21 cellular contexts compared by ENCODE assay signal in genomic region chr22:39214006-39214382, GRCh38. TPM values are rescaled to one million over a fixed set of nuclear protein-coding genes. Genes with fewer than 3 reads are reported as not detected.
A peak's percentile ranks its signal among the peaks of the same experiment; 100 is the strongest.
DNase-seq lines count a peak whose midpoint lies in the region; ATAC-seq and TF ChIP-seq lines count a peak whose summit lies in the region.
"Had no signal": no experiment of that assay in that cellular context is flagged by ENCODE, and none has a peak within 500 bp of the region (broad histone marks: within the 10 kb centered on the region; RNA-seq: fewer than 3 reads in every experiment).

No MANE protein-coding gene starts in this region.

- peaks cover 31 to 32% of the 10 kb centered on the region in 2 experiments for H3K4me1 Mint-ChIP-seq in H9
- H3K4me1 Mint-ChIP-seq in stimulated activated naive B cell treated with anti-CD40 and anti-IgM and Interleukin-4, amounts not matched to agents 10 μg/mL and 1 μg/mL and 100 μg/mL, for 72 hours = peaks cover 0 to 3% of the 10 kb centered on the region in 2 donors
- H3K4me1 Mint-ChIP-seq: activated CD8-positive, alpha-beta memory T cell treated with anti-CD3 and anti-CD28 coated beads, Interleukin-2, amount 10 ng/mL, durations not matched to agents 7 days and 5 days had no signal

- intact Hi-C loops in body of pancreas (cut with DNase I) = no loop called here

- no peak overlapping the region for H3K4me3 ChIP-seq in body of pancreas
- no peak overlapping the region for H3K4me3 ChIP-seq in MM.1S (ENCODE audit: low read length)
- H3K4me3 ChIP-seq: ascending aorta, BLaER1, esophagus muscularis mucosa, heart left ventricle, ovary, skin epidermis, tibial nerve had no signal

- H3K27me3 Mint-ChIP-seq in H9 (ENCODE audit: low read depth) = peaks cover 2% of the 10 kb centered on the region; the same call in 1 of the 2 replicates
- H3K27me3 Mint-ChIP-seq in stimulated activated naive B cell treated with anti-CD40 and anti-IgM and Interleukin-4, amounts not matched to agents 10 μg/mL and 1 μg/mL and 100 μg/mL, for 72 hours = peaks cover 42 to 57% of the 10 kb centered on the region in 2 donors

- H3K23me2 ChIP-seq in H9 (ENCODE audit: insufficient read length, low read depth, low read length, poor library complexity, severe bottlenecking) = no peaks in the 10 kb centered on the region

- H3K79me1 ChIP-seq in H9 (ENCODE audit: insufficient read depth, low read depth, low read length, poor library complexity, severe bottlenecking) = no peaks in the 10 kb centered on the region

- WGBS in H9 (ENCODE audit: extremely low coverage, insufficient read length, low lambda C conversion rate) = no CpG with 5 or more reads among the region's 9 CpGs
- WGBS in body of pancreas, 2 donors = 73 to 75% methylated on average over 9 of the region's 9 CpGs

- H3K27ac Mint-ChIP-seq in H9 = peak overlapping the region; percentile 56 to 96 (median 81)
- H3K27ac Mint-ChIP-seq in stimulated activated naive B cell treated with anti-CD40 and anti-IgM and Interleukin-4, amounts not matched to agents 10 μg/mL and 1 μg/mL and 100 μg/mL, for 72 hours = peak overlapping the region; percentile 42
- H3K27ac Mint-ChIP-seq: activated CD8-positive, alpha-beta memory T cell treated with anti-CD3 and anti-CD28 coated beads, Interleukin-2, amount 10 ng/mL, durations not matched to agents 7 days and 5 days; dendritic cell treated with granulocyte-macrophage colony-stimulating factor and Interleukin-4, amounts not matched to agents 40 ng/mL and 50 ng/mL, for 4 days had no signal

- peaks cover 0 to 4% (median 1%) of the 10 kb centered on the region in 3 experiments; a peak in 2 of 7 replicates for H3K36me3 Mint-ChIP-seq in H9 (ENCODE audit: insufficient read depth in 1 of 3, low read depth in 3 of 3)
- no peaks in the 10 kb centered on the region for H3K36me3 Mint-ChIP-seq in stimulated activated naive B cell treated with anti-CD40 and anti-IgM and Interleukin-4, amounts not matched to agents 10 μg/mL and 1 μg/mL and 100 μg/mL, for 72 hours
- H3K36me3 Mint-ChIP-seq: activated CD8-positive, alpha-beta memory T cell treated with anti-CD3 and anti-CD28 coated beads, Interleukin-2, amount 10 ng/mL, durations not matched to agents 7 days and 5 days had no signal

- peak overlapping the region; percentile 65 for H2BK5ac ChIP-seq in H9 (ENCODE audit: insufficient read length, low read length)

- H3K23ac ChIP-seq in H9 (ENCODE audit: insufficient read length, low read depth, low read length) = no peak overlapping the region

- TF ChIP-seq CTCF in H9 (conservative IDR thresholded peaks at IDR 0.05) = no peak
- no peak for TF ChIP-seq CTCF in body of pancreas (IDR thresholded peaks at IDR 0.05)
- TF ChIP-seq CTCF in MM.1S (IDR thresholded peaks at IDR 0.05; ENCODE audit: low read length) = no peak

- no peaks in the 10 kb centered on the region for H4K20me1 ChIP-seq in H9 (ENCODE audit: control insufficient read depth, insufficient read depth, insufficient read length)
- no peaks in the 10 kb centered on the region for H4K20me1 ChIP-seq in MM.1S (ENCODE audit: insufficient read depth, low read length)
- H4K20me1 ChIP-seq: BLaER1 had no signal

- no peak for ATAC-seq in body of pancreas
- ATAC-seq in stimulated activated naive B cell treated with anti-CD40 and anti-IgM and Interleukin-4, amounts not matched to agents 10 μg/mL and 1 μg/mL and 100 μg/mL, for 72 hours (replicated peaks) = no peak
- ATAC-seq in GM18858 (IDR thresholded peaks at IDR 0.05; ENCODE audit: unreplicated experiment) = no peak
- ATAC-seq: activated CD4-positive, CD25-positive, alpha-beta regulatory T cell treated with anti-CD3 and anti-CD28 coated beads, Interleukin-2, amount 50 U/mL, for 24 hours; activated CD8-positive, alpha-beta memory T cell treated with anti-CD3 and anti-CD28 coated beads, Interleukin-2, amount 10 ng/mL, durations not matched to agents 7 days and 5 days; heart left ventricle; left colon had no signal

- H3K79me2 ChIP-seq in H9 (ENCODE audit: insufficient read depth, low read length) (no peaks in the 10 kb centered on the region), MM.1S (ENCODE audit: low read length) (no peaks in the 10 kb centered on the region)

- peak overlapping the region; percentile 79 for H4K5ac ChIP-seq in H9 (ENCODE audit: insufficient read length, low read depth, low read length)

- no peak overlapping the region for H3T11ph ChIP-seq in H9 (ENCODE audit: low read length)

- H3K4me2 ChIP-seq in H9 (ENCODE audit: insufficient read depth, insufficient read length, low read length) = peak overlapping the region; percentile 57
- no peak overlapping the region; the same call in 1 of the 2 replicates for H3K4me2 ChIP-seq in MM.1S (ENCODE audit: low read depth, low read length)
- H3K4me2 ChIP-seq: BLaER1 had no signal

- DNase-seq in H9 (no peak), body of pancreas (no peak), iPS-NIHi7 (ENCODE audit: extremely low spot score) (peak; percentile 5), MM.1S (no peak), cerebellum (ENCODE audit: low spot score) (no peak), SW 1271 (lab: John Stamatoyannopoulos, UW) (no peak)
- DNase-seq in stimulated activated naive B cell treated with anti-CD40 and anti-IgM and Interleukin-4, amounts not matched to agents 10 μg/mL and 1 μg/mL and 100 μg/mL, for 72 hours = no peak
- DNase-seq: activated CD8-positive, alpha-beta memory T cell treated with anti-CD3 and anti-CD28 coated beads, Interleukin-2, amount 10 ng/mL, durations not matched to agents 7 days and 5 days; NCI-H1417; SHP77 had no signal

- H3K36me3 ChIP-seq in body of pancreas (replicated peaks in 1 of 2; ENCODE audit: insufficient read depth in 1 of 2, low read depth in 2 of 2) (no peaks in the 10 kb centered on the region), MM.1S (replicated peaks; ENCODE audit: insufficient read depth, low read length) (no peaks in the 10 kb centered on the region)
- H3K36me3 ChIP-seq: ascending aorta, BLaER1, ovary, tibial nerve had no signal

- no peak overlapping the region for H2BK15ac ChIP-seq in H9 (ENCODE audit: low read depth, low read length)

- H2BK20ac ChIP-seq in H9 (ENCODE audit: low read depth, low read length, poor library complexity, severe bottlenecking) = no peak overlapping the region

- H4K8ac ChIP-seq in H9 (replicated peaks; ENCODE audit: insufficient read length, low read depth, low read length) = no peak overlapping the region

- H2BK120ac ChIP-seq in H9 (ENCODE audit: low read depth, low read length, poor library complexity, severe bottlenecking) = no peak overlapping the region

- H3K27ac ChIP-seq in H9 (ENCODE audit: insufficient read length, low read depth, low read length) (peak overlapping the region; percentile 94), body of pancreas (peak overlapping the region; percentile 6 to 85 (median 74)), MM.1S (ENCODE audit: low read length) (no peak overlapping the region)
- H3K27ac ChIP-seq: ascending aorta, BLaER1, esophagus muscularis mucosa, heart left ventricle, ovary, skin epidermis, tibial nerve had no signal

- peak overlapping the region; percentile 86 for H3K9ac ChIP-seq in H9 (ENCODE audit: extremely low read depth, insufficient read length, low read length)
- H3K9ac ChIP-seq in MM.1S (ENCODE audit: low read length) = no peak overlapping the region
- H3K9ac ChIP-seq: BLaER1 had no signal

- no peaks in the 10 kb centered on the region for H3K27me3 ChIP-seq in H9 (ENCODE audit: insufficient read depth, low read length)
- no peaks in the 10 kb centered on the region for H3K27me3 ChIP-seq in body of pancreas
- H3K27me3 ChIP-seq in MM.1S (replicated peaks; ENCODE audit: insufficient read depth, low read length) = no peaks in the 10 kb centered on the region
- H3K27me3 ChIP-seq: ascending aorta, BLaER1, heart left ventricle, ovary, tibial nerve had no signal

- H3K56ac ChIP-seq in H9 (ENCODE audit: insufficient read length, low read depth, low read length) = peak overlapping the region; percentile 78

- no peaks in the 10 kb centered on the region for H3K9me2 ChIP-seq in MM.1S (replicated peaks; ENCODE audit: insufficient read depth, low read length)

- peak overlapping the region; percentile 55; the same call in 1 of the 2 replicates for H3K14ac ChIP-seq in H9 (ENCODE audit: insufficient read depth, low read length)

- H3K4ac ChIP-seq in H9 (ENCODE audit: low read depth, low read length) = no peak overlapping the region

- H2BK12ac ChIP-seq in H9 (ENCODE audit: insufficient read length, low read depth, low read length) = peak overlapping the region; percentile 58

- H3F3A ChIP-seq in MM.1S (ENCODE audit: insufficient read depth, low read length) = no peaks in the 10 kb centered on the region

- no peak overlapping the region for H4K91ac ChIP-seq in H9 (ENCODE audit: insufficient read length, low read depth, low read length)

- H3K18ac ChIP-seq in H9 (ENCODE audit: insufficient read length, low read depth, low read length) = peak overlapping the region; percentile 55

- H3K4me1 ChIP-seq in H9 (ENCODE audit: insufficient read depth, low read length) (peaks cover 10% of the 10 kb centered on the region; the same call in 1 of the 2 replicates), body of pancreas (peaks cover 11% of the 10 kb centered on the region), MM.1S (ENCODE audit: low read length) (no peaks in the 10 kb centered on the region)
- H3K4me1 ChIP-seq: ascending aorta, BLaER1, esophagus muscularis mucosa, heart left ventricle had no signal

- peak overlapping the region; percentile 17 for H2AK5ac ChIP-seq in H9 (ENCODE audit: insufficient read length, low read length)

- H2AFZ ChIP-seq in H9 (ENCODE audit: low read length) = no peak overlapping the region
- H2AFZ ChIP-seq in MM.1S (ENCODE audit: low read length) = no peak overlapping the region

- H3K9me3 ChIP-seq in H9 (ENCODE audit: control insufficient read depth, low read depth, low read length) = no peaks in the 10 kb centered on the region
- H3K9me3 ChIP-seq in body of pancreas = no peaks in the 10 kb centered on the region
- H3K9me3 ChIP-seq in MM.1S (replicated peaks; ENCODE audit: insufficient read depth, low read length) = no peaks in the 10 kb centered on the region
- H3K9me3 ChIP-seq: ascending aorta, BLaER1, esophagus muscularis mucosa, ovary, tibial nerve had no signal

- H3K9me3 Mint-ChIP-seq in H9 = peaks cover 6 to 10% of the 10 kb centered on the region in 2 experiments
- H3K9me3 Mint-ChIP-seq in stimulated activated naive B cell treated with anti-CD40 and anti-IgM and Interleukin-4, amounts not matched to agents 10 μg/mL and 1 μg/mL and 100 μg/mL, for 72 hours = peaks cover 0 to 4% of the 10 kb centered on the region in 2 donors
- H3K9me3 Mint-ChIP-seq: dendritic cell treated with granulocyte-macrophage colony-stimulating factor and Interleukin-4, amounts not matched to agents 40 ng/mL and 50 ng/mL, for 4 days had no signal

- TF ChIP-seq POLR2A in body of pancreas (IDR thresholded peaks at IDR 0.05) = no peak

- peak overlapping the region; percentile 38 to 43; a peak in 3 of 5 replicates for H3K4me3 Mint-ChIP-seq in H9
- H3K4me3 Mint-ChIP-seq in stimulated activated naive B cell treated with anti-CD40 and anti-IgM and Interleukin-4, amounts not matched to agents 10 μg/mL and 1 μg/mL and 100 μg/mL, for 72 hours = no peak overlapping the region
- H3K4me3 Mint-ChIP-seq: activated CD8-positive, alpha-beta memory T cell treated with anti-CD3 and anti-CD28 coated beads, Interleukin-2, amount 10 ng/mL, durations not matched to agents 7 days and 5 days; dendritic cell treated with granulocyte-macrophage colony-stimulating factor and Interleukin-4, amounts not matched to agents 40 ng/mL and 50 ng/mL, for 4 days had no signal

RNA-seq across cellular contexts. Expression of gene PDGFB, which starts 30.8 kb away (rescaled TPM):
- 6.1 and 7.1 TPM in 2 replicates for total RNA-seq in H9 (2021)
- 10 to 100 TPM in 1 of 2 donors, 1 to 10 TPM in 1; 7.0 to 15.8 TPM for total RNA-seq in body of pancreas
- 6.9 TPM for total RNA-seq in cerebellum

Comparison
In these comparisons a context has a peak if more than half of its experiments do, and no peak if none do; other contexts are left out.
1. H3K4me3 Mint-ChIP-seq: peak in H9 (2 of 2); none in stimulated activated naive B cell treated with anti-CD40 and anti-IgM and Interleukin-4, amounts not matched to agents 10 μg/mL and 1 μg/mL and 100 μg/mL, for 72 hours (0 of 2).